Comparison of ENCODE assay signal across 9 cellular contexts in the genomic region with DNA sequence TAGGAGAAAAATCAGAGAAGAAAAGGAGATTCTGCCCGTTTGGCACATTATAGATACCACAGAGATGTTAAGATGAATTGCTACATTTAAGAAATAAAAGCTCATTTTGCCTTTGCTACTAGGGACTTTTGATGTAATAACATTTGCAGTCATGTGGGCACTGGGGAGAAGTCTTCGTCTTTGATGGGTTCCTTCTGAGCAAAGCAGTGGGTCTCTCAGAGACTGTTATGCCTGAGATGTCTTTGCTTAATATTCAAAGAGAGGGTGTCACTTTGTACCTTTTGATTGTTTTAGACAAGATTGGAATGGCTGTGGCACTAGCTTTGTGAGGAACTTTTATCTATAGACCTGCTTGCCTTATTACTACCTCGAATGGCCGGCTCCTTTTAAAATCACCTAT. TPM values are rescaled to one million over a fixed set of nuclear protein-coding genes. Genes with fewer than 3 reads are reported as not detected.
A peak's percentile ranks its signal among the peaks of the same experiment; 100 is the strongest.
DNase-seq lines count a peak whose midpoint lies in the region; ATAC-seq and TF ChIP-seq lines count a peak whose summit lies in the region.
"Had no signal": no experiment of that assay in that cellular context is flagged by ENCODE, and none has a peak within 500 bp of the region (broad histone marks: within the 10 kb centered on the region; RNA-seq: fewer than 3 reads in every experiment).

No MANE protein-coding gene starts in this region.

- CTCF ChIA-PET in Calu3 (lab: Charles Lee) = no interaction called here
- CTCF ChIA-PET in WTC11 (lab: Charles Lee) = interaction anchor here (0.9 to 1.5 kb wide), 3 partner anchors 25 to 58 kb away, joined by 3 to 9 read pairs (median 4); no protein-coding TSS in a partner anchor

- no peaks in the 10 kb centered on the region for H3K36me3 ChIP-seq in skeletal muscle satellite cell (ENCODE audit: insufficient read depth, low read length)
- H3K36me3 ChIP-seq in WERI-Rb-1 = peaks cover 12% of the 10 kb centered on the region

- intact Hi-C loops in Calu3 (cut with micrococcal nuclease; ENCODE audit: unreplicated experiment) = no loop called here

- no peaks in the 10 kb centered on the region for H3K9me3 ChIP-seq in skeletal muscle satellite cell (replicated peaks; ENCODE audit: low read length)
- no peaks in the 10 kb centered on the region for H3K9me3 ChIP-seq in WERI-Rb-1 (ENCODE audit: severe bottlenecking)

- H3K27ac ChIP-seq in WERI-Rb-1 = no peak overlapping the region

- H3K4me2 ChIP-seq in skeletal muscle satellite cell (ENCODE audit: low read length) = peak overlapping the region; percentile 87

- H3K4me3 Mint-ChIP-seq in Calu3 (ENCODE audit: low read depth, unreplicated experiment) = no peak overlapping the region
- H3K4me3 Mint-ChIP-seq in WTC11 = no peak overlapping the region

- H3K4me3 ChIP-seq in fibroblast of mammary gland (ENCODE audit: control insufficient read depth, low read depth, low read length) (peak overlapping the region; percentile 55), skeletal muscle satellite cell (ENCODE audit: low read length) (peak overlapping the region; percentile 68), WERI-Rb-1 (ENCODE audit: low read depth, low read length) (no peak overlapping the region)

- no TSS peak for BruUV-seq in Calu3 (replicated peaks; lab: Mats Ljungman, UMichigan)

- no peak for DNase-seq in Calu3
- DNase-seq in WTC11 (ENCODE audit: low spot score) = no peak
- no peak for DNase-seq in fibroblast of mammary gland (ENCODE audit: low read depth)
- DNase-seq in WERI-Rb-1 = no peak
- DNase-seq in KG1 (lab: John Stamatoyannopoulos, UW) = no peak
- DNase-seq: NCI-H1048 had no signal

- ATAC-seq in WTC11 = no peak
- ATAC-seq in HG02885 (IDR thresholded peaks at IDR 0.05; ENCODE audit: poor library complexity, unreplicated experiment) = no peak
- no peak for ATAC-seq in HG03175 (IDR thresholded peaks at IDR 0.05; ENCODE audit: unreplicated experiment)

- H3K36me3 Mint-ChIP-seq in Calu3 (ENCODE audit: insufficient read depth, unreplicated experiment) (peaks cover 28% of the 10 kb centered on the region), WTC11 (no peaks in the 10 kb centered on the region)

- H3K27ac Mint-ChIP-seq in Calu3 (ENCODE audit: unreplicated experiment) (peak overlapping the region; percentile 84), WTC11 (peak overlapping the region; percentile 54)

- H3K27me3 ChIP-seq in skeletal muscle satellite cell (ENCODE audit: control insufficient read depth, insufficient read depth, low read length) = no peaks in the 10 kb centered on the region
- H3K27me3 ChIP-seq in WERI-Rb-1 (ENCODE audit: insufficient read depth, low read depth, severe bottlenecking) = no peaks in the 10 kb centered on the region

- H3K4me1 ChIP-seq in skeletal muscle satellite cell (ENCODE audit: control insufficient read depth, insufficient read depth, low read length) = peaks cover 53% of the 10 kb centered on the region

- TF ChIP-seq CTCF in Calu3 (IDR thresholded peaks at IDR 0.05; ENCODE audit: unreplicated experiment) = no peak
- TF ChIP-seq CTCF in WTC11 (IDR thresholded peaks at IDR 0.05) = no peak
- no peak for TF ChIP-seq CTCF in fibroblast of mammary gland (conservative IDR thresholded peaks at IDR 0.05; ENCODE audit: control insufficient read depth, insufficient read depth, low read depth, low read length)
- no peak for TF ChIP-seq CTCF in WERI-Rb-1 (IDR thresholded peaks at IDR 0.05; ENCODE audit: low read depth, low read length)

- no peaks in the 10 kb centered on the region for H3K9me3 Mint-ChIP-seq in Calu3 (ENCODE audit: low read depth, unreplicated experiment)
- no peaks in the 10 kb centered on the region for H3K9me3 Mint-ChIP-seq in WTC11

- POLR2A ChIA-PET in WTC11 (lab: Charles Lee) = interaction anchor here (2.1 kb wide), 1 partner anchor 25 kb away, joined by 6 read pairs; the partner anchor contains the start of genes NAIF1 and SLC25A25

- peaks cover 28% of the 10 kb centered on the region for H3K4me1 Mint-ChIP-seq in Calu3 (ENCODE audit: low read depth, unreplicated experiment)
- H3K4me1 Mint-ChIP-seq in WTC11 = peaks cover 33% of the 10 kb centered on the region

- H3K27me3 Mint-ChIP-seq in Calu3 (ENCODE audit: unreplicated experiment) (no peaks in the 10 kb centered on the region), WTC11 (ENCODE audit: low read depth) (no peaks in the 10 kb centered on the region)

- peak overlapping the region; percentile 82 for H3K9ac ChIP-seq in skeletal muscle satellite cell (ENCODE audit: low read depth, low read length)

TF ChIP-seq in WTC11, 78 proteins besides CTCF, POLR2A, EP300 and RAD21:
- TF ChIP-seq MAX (CRISPR knock-in tag; IDR thresholded peaks at IDR 0.05) = no peak
- no peak for TF ChIP-seq TP53 (CRISPR knock-in tag; IDR thresholded peaks at IDR 0.05)
- no peak for TF ChIP-seq NR1H2 (CRISPR knock-in tag; IDR thresholded peaks at IDR 0.05)

RNA-seq across cellular contexts. Expression of gene SLC25A25, which starts 25.0 kb away (rescaled TPM):
- total RNA-seq in Calu3 (2022) (19.5 and 22.1 TPM in 2 replicates), WTC11 (2021) (15.2 to 17.4 TPM (median 15.2 TPM) in 3 replicates)
- total RNA-seq in skeletal muscle satellite cell (2012; rRNA removed) = 13.9 and 14.4 TPM in 2 replicates

RNA-seq across cellular contexts. Expression of gene NAIF1, which starts 25.9 kb away (rescaled TPM):
- total RNA-seq in Calu3 (2022) (6.7 and 9.0 TPM in 2 replicates), WTC11 (2021) (11.9 to 13.4 TPM (median 12.4 TPM) in 3 replicates)
- total RNA-seq in skeletal muscle satellite cell (2012; rRNA removed) = 5.1 and 9.0 TPM in 2 replicates

RNA-seq across cellular contexts. Expression of gene PTGES2, which starts 34.5 kb away (rescaled TPM):
- 121 and 137 TPM in 2 replicates for total RNA-seq in Calu3 (2022)
- 96.2 to 118 TPM (median 98.4 TPM) in 3 replicates for total RNA-seq in WTC11 (2021)
- total RNA-seq in skeletal muscle satellite cell (2012; rRNA removed) = 85.9 and 97.0 TPM in 2 replicates

RNA-seq across cellular contexts. Expression of gene LCN2, which starts 56.2 kb away (rescaled TPM):
- total RNA-seq in Calu3 (2022) (2,733 and 4,208 TPM in 2 replicates), WTC11 (2021) (1.0 to 3.0 TPM (median 1.3 TPM) in 3 replicates)
- not detected in 2 replicates for total RNA-seq in skeletal muscle satellite cell (2012; rRNA removed)
